In the genomic region with DNA sequence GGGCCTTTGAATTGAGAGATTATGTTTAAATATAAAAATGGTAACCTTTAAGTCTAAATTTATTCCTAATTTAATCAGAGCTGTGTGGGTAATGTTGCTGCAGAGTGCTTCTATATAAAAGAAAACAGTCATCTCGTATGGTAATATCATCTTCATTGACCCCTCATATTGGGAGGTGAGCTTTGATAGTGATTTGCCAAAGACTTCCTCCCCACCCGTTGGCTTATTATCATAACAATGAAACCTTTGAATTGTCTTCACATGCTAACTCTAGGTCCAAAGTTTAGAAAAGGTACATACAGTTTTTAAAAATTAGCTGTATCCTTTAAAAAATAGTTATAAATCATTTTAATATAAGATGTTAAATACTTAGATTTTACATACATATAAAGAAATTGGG, we compare ENCODE assay signal across 26 cellular contexts.
"Had no signal": no experiment of that assay in that cellular context is flagged by ENCODE, and none has a peak within 500 bp of the region (broad histone marks: within the 10 kb centered on the region; RNA-seq: fewer than 3 reads in every experiment).

No MANE protein-coding gene starts in this region.

- H3K9me3 Mint-ChIP-seq: effector memory CD8-positive, alpha-beta T cell; naive thymus-derived CD4-positive, alpha-beta T cell; nephron; stimulated activated effector memory CD8-positive, alpha-beta T cell treated with anti-CD3 and anti-CD28 coated beads, Interleukin-12 subunit alpha, Interleukin-12 subunit beta, amount 100 ng/mL, for 72 hours had no signal

- H3K27ac ChIP-seq: esophagus squamous epithelium, heart right ventricle, left lung, prostate gland, sigmoid colon, stomach, thyroid gland, vagina had no signal

- H3K27me3 ChIP-seq: esophagus squamous epithelium, heart right ventricle, left lung, sigmoid colon, stomach, thyroid gland, vagina had no signal

- H3K27ac Mint-ChIP-seq: effector memory CD8-positive, alpha-beta T cell; nephron; stimulated activated effector memory CD8-positive, alpha-beta T cell treated with anti-CD3 and anti-CD28 coated beads, Interleukin-12 subunit alpha, Interleukin-12 subunit beta, amount 100 ng/mL, for 72 hours had no signal

- H3K4me3 ChIP-seq: esophagus squamous epithelium, heart right ventricle, left lung, prostate gland, sigmoid colon, stomach, thyroid gland, vagina had no signal

- DNase-seq: cortex of kidney; effector memory CD8-positive, alpha-beta T cell; erythroblast; esophagus squamous epithelium; foreskin melanocyte; glutamatergic neuron; heart right ventricle; hippocampal formation; left cardiac atrium; left lung; mesenchymal stem cell; midbrain; naive thymus-derived CD4-positive, alpha-beta T cell; nucleus accumbens; right cardiac atrium; sigmoid colon; stimulated activated CD4-positive, alpha-beta T cell treated with anti-CD3 and anti-CD28 coated beads, Interleukin-2, amount 100 ng/mL, for 24 hours; stimulated activated CD4-positive, alpha-beta T cell treated with anti-CD3 and anti-CD28 coated beads, Interleukin-4, amount 100 ng/mL, for 24 hours; stimulated activated naive CD4-positive, alpha-beta T cell treated with Interleukin-2 at 50 U/mL for 16 hours; stomach; thyroid gland; trophoblast cell had no signal

- H3K4me3 Mint-ChIP-seq: effector memory CD8-positive, alpha-beta T cell; naive thymus-derived CD4-positive, alpha-beta T cell; stimulated activated effector memory CD8-positive, alpha-beta T cell treated with anti-CD3 and anti-CD28 coated beads, Interleukin-12 subunit alpha, Interleukin-12 subunit beta, amount 100 ng/mL, for 72 hours had no signal

- H3K36me3 ChIP-seq: prostate gland had no signal

- H3K27me3 Mint-ChIP-seq: effector memory CD8-positive, alpha-beta T cell; naive thymus-derived CD4-positive, alpha-beta T cell had no signal

- H3K9me3 ChIP-seq: esophagus squamous epithelium, heart right ventricle, left lung, prostate gland, sigmoid colon, stomach, thyroid gland, vagina had no signal
